ENCODE assay signal across 9 cellular contexts in genomic region chr19:9431475-9431874, GRCh38. TPM values are rescaled to one million over a fixed set of nuclear protein-coding genes. Genes with fewer than 3 reads are reported as not detected.
DNase-seq lines count a peak whose midpoint lies in the region; ATAC-seq and TF ChIP-seq lines count a peak whose summit lies in the region.
"Had no signal": no experiment of that assay in that cellular context is flagged by ENCODE, and none has a peak within 500 bp of the region (broad histone marks: within the 10 kb centered on the region; RNA-seq: fewer than 3 reads in every experiment).

No MANE protein-coding gene starts in this region.

- ATAC-seq in upper lobe of left lung (ENCODE audit: low FRiP score in 2 of 2): no peak

- no peaks in the 10 kb centered on the region for H3K27me3 Mint-ChIP-seq in activated CD4-positive, alpha-beta memory T cell treated with anti-CD3 and anti-CD28 coated beads for 36 hours
- no peaks in the 10 kb centered on the region for H3K27me3 Mint-ChIP-seq in activated T-helper 1 cell treated with anti-CD3 and anti-CD28 coated beads, Interleukin-12 subunit alpha, Interleukin-12 subunit beta, Interleukin-2, Interleukin-4 antibody, amounts not matched to agents 30 ng/mL and 10 ng/mL and 1 ng/mL, durations not matched to agents 14 hours and 24 hours and 36 hours (ENCODE audit: insufficient read depth)

- H3K9me3 Mint-ChIP-seq in activated CD4-positive, alpha-beta memory T cell treated with anti-CD3 and anti-CD28 coated beads for 36 hours: peaks cover 18% of the 10 kb centered on the region
- peaks cover 27% of the 10 kb centered on the region for H3K9me3 Mint-ChIP-seq in activated T-helper 1 cell treated with anti-CD3 and anti-CD28 coated beads, Interleukin-12 subunit alpha, Interleukin-12 subunit beta, Interleukin-2, Interleukin-4 antibody, amounts not matched to agents 30 ng/mL and 10 ng/mL and 1 ng/mL, durations not matched to agents 14 hours and 24 hours and 36 hours

- H3K4me1 ChIP-seq in iPS DF 6.9 (ENCODE audit: control insufficient read depth, insufficient read depth, low read length): no peaks in the 10 kb centered on the region; the same call in 1 of the 2 replicates
- H3K4me1 ChIP-seq in upper lobe of left lung: peaks cover 17 to 22% (median 19%) of the 10 kb centered on the region in 4 donors

- H3K27ac ChIP-seq in iPS DF 6.9 (ENCODE audit: low read length) (no peak overlapping the region), upper lobe of left lung (no peak overlapping the region)
- H3K27ac ChIP-seq: SJSA1 had no signal

- H3K36me3 Mint-ChIP-seq in activated CD4-positive, alpha-beta memory T cell treated with anti-CD3 and anti-CD28 coated beads for 36 hours: peaks cover 73% of the 10 kb centered on the region
- H3K36me3 Mint-ChIP-seq in activated T-helper 1 cell treated with anti-CD3 and anti-CD28 coated beads, Interleukin-12 subunit alpha, Interleukin-12 subunit beta, Interleukin-2, Interleukin-4 antibody, amounts not matched to agents 30 ng/mL and 10 ng/mL and 1 ng/mL, durations not matched to agents 14 hours and 24 hours and 36 hours (ENCODE audit: low read depth): peaks cover 61% of the 10 kb centered on the region

- TF ChIP-seq EP300 in upper lobe of left lung (IDR thresholded peaks at IDR 0.05): no peak

- H3K9me3 ChIP-seq in iPS DF 6.9 (ENCODE audit: control insufficient read depth, insufficient read depth, low read length) (no peaks in the 10 kb centered on the region), upper lobe of left lung (peaks cover 0 to 6% (median 0%) of the 10 kb centered on the region in 4 donors)
- H3K9me3 ChIP-seq: SJSA1 had no signal

- TF ChIP-seq CTCF in upper lobe of left lung (IDR thresholded peaks at IDR 0.05) (peak in 4 of 6 experiments; percentile 28 to 42 (median 42)), lower leg skin (IDR thresholded peaks at IDR 0.05) (no peak)

- H3K36me3 ChIP-seq in iPS DF 6.9 (ENCODE audit: control insufficient read depth, insufficient read depth, low read length) (no peaks in the 10 kb centered on the region; the same call in 1 of the 2 replicates), upper lobe of left lung (peaks cover 7 to 66% (median 34%) of the 10 kb centered on the region in 4 donors)

- WGBS in iPS DF 6.9 (ENCODE audit: insufficient coverage, insufficient read length): no CpG with 5 or more reads among the region's 7 CpGs
- whole genome bisulfite sequencing in upper lobe of left lung, 2 donors: 87 to 92% methylated on average over 7 of the region's 7 CpGs
- WGBS in lower leg skin, 2 donors: 86 to 93% methylated on average over 6 to 7 of the region's 7 CpGs

- POLR2A ChIA-PET in activated CD4-positive, alpha-beta memory T cell treated with anti-CD3 and anti-CD28 coated beads for 36 hours (lab: Charles Lee): no interaction called here

- TF ChIP-seq POLR2A in upper lobe of left lung (IDR thresholded peaks at IDR 0.05) (no peak), lower leg skin (IDR thresholded peaks at IDR 0.05) (no peak)

- H3K4me1 Mint-ChIP-seq in activated CD4-positive, alpha-beta memory T cell treated with anti-CD3 and anti-CD28 coated beads for 36 hours (ENCODE audit: low read depth): peaks cover 31% of the 10 kb centered on the region
- peaks cover 27% of the 10 kb centered on the region for H3K4me1 Mint-ChIP-seq in activated T-helper 1 cell treated with anti-CD3 and anti-CD28 coated beads, Interleukin-12 subunit alpha, Interleukin-12 subunit beta, Interleukin-2, Interleukin-4 antibody, amounts not matched to agents 30 ng/mL and 10 ng/mL and 1 ng/mL, durations not matched to agents 14 hours and 24 hours and 36 hours (ENCODE audit: low read depth)

- no peak overlapping the region for H3K4me3 ChIP-seq in iPS DF 6.9 (ENCODE audit: low read length)
- no peak overlapping the region for H3K4me3 ChIP-seq in upper lobe of left lung
- H3K4me3 ChIP-seq in lower leg skin (ENCODE audit: low read depth, poor library complexity, severe bottlenecking): no peak overlapping the region
- H3K4me3 ChIP-seq: SJSA1 had no signal

- H3K27me3 ChIP-seq in iPS DF 6.9 (ENCODE audit: control insufficient read depth, insufficient read depth, low read length): no peaks in the 10 kb centered on the region
- H3K27me3 ChIP-seq in upper lobe of left lung: no peaks in the 10 kb centered on the region
- H3K27me3 ChIP-seq: SJSA1 had no signal

- no peak overlapping the region for H3K4me3 Mint-ChIP-seq in activated CD4-positive, alpha-beta memory T cell treated with anti-CD3 and anti-CD28 coated beads for 36 hours
- H3K4me3 Mint-ChIP-seq in activated T-helper 1 cell treated with anti-CD3 and anti-CD28 coated beads, Interleukin-12 subunit alpha, Interleukin-12 subunit beta, Interleukin-2, Interleukin-4 antibody, amounts not matched to agents 30 ng/mL and 10 ng/mL and 1 ng/mL, durations not matched to agents 14 hours and 24 hours and 36 hours: no peak overlapping the region

- DNase-seq in D341Med (ENCODE audit: low spot score) (peak; percentile 75), LHCN-M2 (ENCODE audit: low read depth) (peak; percentile 68), iPS DF 6.9 (ENCODE audit: low read depth, low spot score) (peak; percentile 68), upper lobe of left lung (no peak), superior temporal gyrus (ENCODE audit: extremely low spot score) (no peak), lower leg skin (ENCODE audit: low spot score in 2 of 2) (no peak)
- peak; percentile 69 for DNase-seq in activated CD4-positive, alpha-beta memory T cell treated with anti-CD3 and anti-CD28 coated beads for 36 hours
- no peak for DNase-seq in activated T-helper 1 cell treated with anti-CD3 and anti-CD28 coated beads, Interleukin-12 subunit alpha, Interleukin-12 subunit beta, Interleukin-2, Interleukin-4 antibody, amounts not matched to agents 30 ng/mL and 10 ng/mL and 1 ng/mL, durations not matched to agents 14 hours and 24 hours and 36 hours (ENCODE audit: low spot score)

- CTCF ChIA-PET in activated CD4-positive, alpha-beta memory T cell treated with anti-CD3 and anti-CD28 coated beads for 36 hours (lab: Charles Lee): interaction anchor here (1.0 to 2.8 kb wide), 4 partner anchors 9 to 226 kb away, joined by 3 to 14 read pairs (median 6); no protein-coding TSS in a partner anchor

- intact Hi-C loops in activated CD4-positive, alpha-beta memory T cell treated with anti-CD3 and anti-CD28 coated beads for 36 hours (cut with micrococcal nuclease): loop anchor here (1.0 to 10.0 kb wide), 2 partner anchors 226 to 363 kb away; no protein-coding TSS in a partner anchor
- intact Hi-C loops in lower leg skin (cut with DNase I; ENCODE audit: low total_unique reads): no loop called here
- intact Hi-C loops in activated T-helper 1 cell treated with anti-CD3 and anti-CD28 coated beads, Interleukin-12 subunit alpha, Interleukin-12 subunit beta, Interleukin-2, Interleukin-4 antibody, amounts not matched to agents 30 ng/mL and 10 ng/mL and 1 ng/mL, durations not matched to agents 14 hours and 24 hours and 36 hours (cut with micrococcal nuclease): loop anchor here (1.0 kb wide), 1 partner anchor 226 kb away; no protein-coding TSS in a partner anchor

- no peak overlapping the region for H3K27ac Mint-ChIP-seq in activated CD4-positive, alpha-beta memory T cell treated with anti-CD3 and anti-CD28 coated beads for 36 hours
- H3K27ac Mint-ChIP-seq in activated T-helper 1 cell treated with anti-CD3 and anti-CD28 coated beads, Interleukin-12 subunit alpha, Interleukin-12 subunit beta, Interleukin-2, Interleukin-4 antibody, amounts not matched to agents 30 ng/mL and 10 ng/mL and 1 ng/mL, durations not matched to agents 14 hours and 24 hours and 36 hours: no peak overlapping the region

RNA-seq across cellular contexts. Expression of gene ZNF266, which starts 3.9 kb away (rescaled TPM):
- total RNA-seq in LHCN-M2 (2014; rRNA removed) (10.8 and 12.9 TPM in 2 replicates), upper lobe of left lung (10 to 100 TPM; 19.2 to 49.2 (median 25.6) TPM), lower leg skin (10 to 100 TPM; 19.1 to 34.4 (median 29.8) TPM)
- 5.2 TPM for polyA plus RNA-seq in LHCN-M2 (2012)
- total RNA-seq in activated CD4-positive, alpha-beta memory T cell treated with anti-CD3 and anti-CD28 coated beads for 36 hours: 10 to 100 TPM; 20.0 to 23.4 TPM
- 25.3 and 28.2 TPM in 2 replicates for total RNA-seq in activated T-helper 1 cell treated with anti-CD3 and anti-CD28 coated beads, Interleukin-12 subunit alpha, Interleukin-12 subunit beta, Interleukin-2, Interleukin-4 antibody, amounts not matched to agents 30 ng/mL and 10 ng/mL and 1 ng/mL, durations not matched to agents 14 hours and 24 hours and 36 hours

Comparison
In these comparisons a context has a peak if more than half of its experiments do, and no peak if none do; other contexts are left out.
1. DNase-seq: peak in D341Med (single experiment), LHCN-M2 (single experiment), activated CD4-positive, alpha-beta memory T cell treated with anti-CD3 and anti-CD28 coated beads for 36 hours (single experiment) and iPS DF 6.9 (single experiment); none in upper lobe of left lung (0 of 2), superior temporal gyrus (single experiment), lower leg skin (0 of 2) and activated T-helper 1 cell treated with anti-CD3 and anti-CD28 coated beads, Interleukin-12 subunit alpha, Interleukin-12 subunit beta, Interleukin-2, Interleukin-4 antibody, amounts not matched to agents 30 ng/mL and 10 ng/mL and 1 ng/mL, durations not matched to agents 14 hours and 24 hours and 36 hours (single experiment).
2. CTCF ChIP-seq: peak in upper lobe of left lung (4 of 6); none in lower leg skin (0 of 3).